ENCODE assay signal across 11 cellular contexts in genomic region chrX:47936224-47936939, GRCh38.
DNase-seq lines count a peak whose midpoint lies in the region; ATAC-seq and TF ChIP-seq lines count a peak whose summit lies in the region.
"Had no signal": no experiment of that assay in that cellular context is flagged by ENCODE, and none has a peak within 500 bp of the region (broad histone marks: within the 10 kb centered on the region; RNA-seq: fewer than 3 reads in every experiment).

No MANE protein-coding gene starts in this region.

- H3K9me3 Mint-ChIP-seq in T-cell, result no peaks in the 10 kb centered on the region

- CTCF ChIA-PET in T-cell (lab: Charles Lee), result interaction anchor here in 1 of 2 donors (0.6 kb wide), 1 partner anchor 104 kb away, joined by 3 read pairs; no protein-coding TSS in a partner anchor

- ATAC-seq in T-cell (replicated peaks in 1 of 4), result peak; percentile 51 to 62 (median 55)
- ATAC-seq in HG02571 (IDR thresholded peaks at IDR 0.05; ENCODE audit: unreplicated experiment), result no peak
- ATAC-seq in psoas muscle, result no peak

- H3K27me3 Mint-ChIP-seq in T-cell, result peaks cover 0 to 4% of the 10 kb centered on the region in 2 donors

- peaks cover 0 to 7% (median 7%) of the 10 kb centered on the region in 3 donors for H3K4me1 Mint-ChIP-seq in T-cell

- H3K27ac Mint-ChIP-seq in T-cell, result peak overlapping the region in 1 of 2 donors; percentile 11

- peak overlapping the region; percentile 69 to 79 (median 72) for H3K4me3 Mint-ChIP-seq in T-cell

- peak overlapping the region; percentile 44 for H3K4me3 ChIP-seq in thymus (ENCODE audit: low read length)
- no peak overlapping the region for H3K4me3 ChIP-seq in psoas muscle
- H3K4me3 ChIP-seq: GM23248 had no signal

- peak; percentile 9 for DNase-seq in stimulated activated CD4-positive, alpha-beta T cell treated with anti-CD3 and anti-CD28 coated beads, Interleukin-15, amount 100 ng/mL, for 24 hours
- no peak for DNase-seq in stimulated activated CD4-positive, alpha-beta T cell treated with anti-CD3 and anti-CD28 coated beads, Interleukin-12 subunit alpha, Interleukin-12 subunit beta, amount 100 ng/mL, for 4 hours
- DNase-seq in T-cell, result peak in 10 of 34 experiments; percentile 1 to 27 (median 14)
- peak; percentile 1 for DNase-seq in germinal center (ENCODE audit: low spot score)
- no peak for DNase-seq in occipital lobe (lab: John Stamatoyannopoulos, UW)
- no peak for DNase-seq in psoas muscle
- DNase-seq: GM23248, midbrain had no signal

- H3K27me3 ChIP-seq in thymus (ENCODE audit: control insufficient read depth, insufficient read depth) (no peaks in the 10 kb centered on the region), psoas muscle (ENCODE audit: insufficient read depth in 3 of 3, low read length in 2 of 3) (no peaks in the 10 kb centered on the region)

- H3K36me3 ChIP-seq in thymus (ENCODE audit: control insufficient read depth, insufficient read depth) (no peaks in the 10 kb centered on the region), psoas muscle (ENCODE audit: insufficient read depth in 1 of 2, low read depth in 1 of 2) (no peaks in the 10 kb centered on the region)

- TF ChIP-seq CTCF in psoas muscle (IDR thresholded peaks at IDR 0.05), result no peak

- intact Hi-C loops in psoas muscle (cut with DNase I), result no loop called here

- H3K27ac ChIP-seq in thymus (ENCODE audit: low read depth) (peak overlapping the region; percentile 58), psoas muscle (no peak overlapping the region)
- H3K27ac ChIP-seq: GM23248, VCaP had no signal

- H3K36me3 Mint-ChIP-seq in T-cell, result no peaks in the 10 kb centered on the region

- POLR2A ChIA-PET in T-cell (lab: Charles Lee), result no interaction called here

- H3K4me1 ChIP-seq in thymus (ENCODE audit: control insufficient read depth, insufficient read depth, low read length), result no peaks in the 10 kb centered on the region
- H3K4me1 ChIP-seq in psoas muscle, result no peaks in the 10 kb centered on the region

- H3K9me3 ChIP-seq in thymus (ENCODE audit: control insufficient read depth) (no peaks in the 10 kb centered on the region), psoas muscle (peaks cover 5% of the 10 kb centered on the region)

- WGBS in thymus, result 2% methylated on average over 14 of the region's 15 CpGs
- 51 to 67% (median 65%) methylated on average over 14 to 15 of the region's 15 CpGs for WGBS in psoas muscle, 3 donors

Comparison
In these comparisons a context has a peak if more than half of its experiments do, and no peak if none do; other contexts are left out.
1. DNase-seq: peak in stimulated activated CD4-positive, alpha-beta T cell treated with anti-CD3 and anti-CD28 coated beads, Interleukin-15, amount 100 ng/mL, for 24 hours (single experiment) and germinal center (single experiment); none in stimulated activated CD4-positive, alpha-beta T cell treated with anti-CD3 and anti-CD28 coated beads, Interleukin-12 subunit alpha, Interleukin-12 subunit beta, amount 100 ng/mL, for 4 hours (single experiment), occipital lobe (single experiment) and psoas muscle (0 of 2).
2. ATAC-seq: peak in T-cell (4 of 4); none in HG02571 (single experiment) and psoas muscle (0 of 4).